Comparison of ENCODE assay signal across 17 cellular contexts in genomic region chr2:236171213-236172201, GRCh38. TPM values are rescaled to one million over a fixed set of nuclear protein-coding genes. Genes with fewer than 3 reads are reported as not detected.
A peak's percentile ranks its signal among the peaks of the same experiment; 100 is the strongest.
DNase-seq lines count a peak whose midpoint lies in the region; ATAC-seq and TF ChIP-seq lines count a peak whose summit lies in the region.
"Had no signal": no experiment of that assay in that cellular context is flagged by ENCODE, and none has a peak within 500 bp of the region (broad histone marks: within the 10 kb centered on the region; RNA-seq: fewer than 3 reads in every experiment).

No MANE protein-coding gene starts in this region.

- intact Hi-C loops in activated CD4-positive, alpha-beta memory T cell treated with anti-CD3 and anti-CD28 coated beads for 36 hours (cut with micrococcal nuclease) = loop anchor here (10.0 kb wide), 1 partner anchor 237 kb away; no protein-coding TSS in a partner anchor

- H3K9me3 Mint-ChIP-seq in glutamatergic neuron (ENCODE audit: unreplicated experiment) = peaks cover 10% of the 10 kb centered on the region
- H3K9me3 Mint-ChIP-seq in activated CD4-positive, alpha-beta memory T cell treated with anti-CD3 and anti-CD28 coated beads for 36 hours = no peaks in the 10 kb centered on the region

- no peak overlapping the region for H3K27ac Mint-ChIP-seq in glutamatergic neuron (ENCODE audit: unreplicated experiment)
- H3K27ac Mint-ChIP-seq in activated CD4-positive, alpha-beta memory T cell treated with anti-CD3 and anti-CD28 coated beads for 36 hours = no peak overlapping the region

- CTCF ChIA-PET in activated CD4-positive, alpha-beta memory T cell treated with anti-CD3 and anti-CD28 coated beads for 36 hours (lab: Charles Lee) = interaction anchor here (0.8 to 2.6 kb wide), 3 partner anchors 8 to 392 kb away, joined by 3 to 6 read pairs (median 6); no protein-coding TSS in a partner anchor

- POLR2A ChIA-PET in activated CD4-positive, alpha-beta memory T cell treated with anti-CD3 and anti-CD28 coated beads for 36 hours (lab: Charles Lee) = no interaction called here

- ATAC-seq in HG03469 (IDR thresholded peaks at IDR 0.05; ENCODE audit: unreplicated experiment) = no peak
- ATAC-seq: GM12878; naive thymus-derived CD4-positive, alpha-beta T cell had no signal

- H3K4me3 Mint-ChIP-seq in glutamatergic neuron (ENCODE audit: unreplicated experiment) = peak overlapping the region; percentile 20
- H3K4me3 Mint-ChIP-seq in activated CD4-positive, alpha-beta memory T cell treated with anti-CD3 and anti-CD28 coated beads for 36 hours = no peak overlapping the region

- no peak for TF ChIP-seq CTCF in glutamatergic neuron (IDR thresholded peaks at IDR 0.05; ENCODE audit: partially characterized antibody, unreplicated experiment)

- DNase-seq in H7 = peak; percentile 79
- peak; percentile 42 for DNase-seq in RPMI7951 (ENCODE audit: low read depth)
- DNase-seq in glutamatergic neuron = no peak
- DNase-seq in pons (ENCODE audit: low spot score) = peak; percentile 63
- DNase-seq in activated CD4-positive, alpha-beta memory T cell treated with anti-CD3 and anti-CD28 coated beads for 36 hours = no peak
- no peak for DNase-seq in SW480 (ENCODE audit: low spot score)
- DNase-seq: activated CD4-positive, alpha-beta T cell treated with anti-CD3 and anti-CD28 coated beads for 4 hours; activated effector memory CD4-positive, alpha-beta T cell treated with anti-CD3 and anti-CD28 coated beads, Interleukin-2, amount 50 U/mL, for 16 hours; cerebellar nuclear complex; HCEC 1CT; naive thymus-derived CD4-positive, alpha-beta T cell; NCI-H82; spleen; thyroid gland had no signal

- H3K27me3 Mint-ChIP-seq in glutamatergic neuron (ENCODE audit: unreplicated experiment) = peaks cover 33% of the 10 kb centered on the region
- peaks cover 63% of the 10 kb centered on the region for H3K27me3 Mint-ChIP-seq in activated CD4-positive, alpha-beta memory T cell treated with anti-CD3 and anti-CD28 coated beads for 36 hours

- peak overlapping the region; percentile 29 for H3K4me3 ChIP-seq in H7 (ENCODE audit: insufficient read depth, low read depth, low read length)
- H3K4me3 ChIP-seq: GM12878, spleen, thyroid gland had no signal

- H3K36me3 ChIP-seq in H7 (replicated peaks; ENCODE audit: control insufficient read depth, insufficient read depth, low read length) = no peaks in the 10 kb centered on the region
- H3K36me3 ChIP-seq: spleen, thyroid gland had no signal

- peaks cover 30% of the 10 kb centered on the region for H3K4me1 Mint-ChIP-seq in glutamatergic neuron (ENCODE audit: low read depth, unreplicated experiment)
- H3K4me1 Mint-ChIP-seq in activated CD4-positive, alpha-beta memory T cell treated with anti-CD3 and anti-CD28 coated beads for 36 hours (ENCODE audit: low read depth) = peaks cover 11% of the 10 kb centered on the region

- H3K27me3 ChIP-seq in H7 (ENCODE audit: control insufficient read depth, insufficient read depth, low read length) = peaks cover 93% of the 10 kb centered on the region

- H3K36me3 Mint-ChIP-seq in glutamatergic neuron (ENCODE audit: unreplicated experiment) = no peaks in the 10 kb centered on the region
- H3K36me3 Mint-ChIP-seq in activated CD4-positive, alpha-beta memory T cell treated with anti-CD3 and anti-CD28 coated beads for 36 hours = no peaks in the 10 kb centered on the region

RNA-seq across cellular contexts. Expression of gene GBX2, which starts 3.3 kb away (rescaled TPM):
- 24.4 and 27.3 TPM in 2 replicates for total RNA-seq in H7 (2014; rRNA removed; shearing (Covaris generic))
- 0.24 TPM in 1 of 2 replicates, not detected in the other for total RNA-seq in RPMI7951 (2014; rRNA removed; shearing (Covaris generic))
- total RNA-seq in glutamatergic neuron (ENCODE audit: unreplicated experiment) = 1.2 TPM
- total RNA-seq in activated CD4-positive, alpha-beta memory T cell treated with anti-CD3 and anti-CD28 coated beads for 36 hours = not detected
- total RNA-seq: fibroblast of lung; GM12878; naive thymus-derived CD4-positive, alpha-beta T cell; thyroid gland had no signal

Comparison
In these comparisons a context has a peak if more than half of its experiments do, and no peak if none do; other contexts are left out.
1. DNase-seq: peak in H7 (single experiment), RPMI7951 (single experiment) and pons (single experiment); none in glutamatergic neuron (single experiment), activated CD4-positive, alpha-beta memory T cell treated with anti-CD3 and anti-CD28 coated beads for 36 hours (single experiment) and SW480 (single experiment).
2. RNA of gene GBX2, which starts 3.3 kb away (total RNA-seq): 24.4 to 27.3 TPM in H7; 1.2 TPM in glutamatergic neuron (single experiment), 0.24 TPM in RPMI7951 and not detected in activated CD4-positive, alpha-beta memory T cell treated with anti-CD3 and anti-CD28 coated beads for 36 hours; every median in the first group is over 10 times any median in the second.